ENCODE assay signal across 21 cellular contexts in genomic region chr2:203559640-203560039, GRCh38.
"Had no signal": no experiment of that assay in that cellular context is flagged by ENCODE, and none has a peak within 500 bp of the region (broad histone marks: within the 10 kb centered on the region; RNA-seq: fewer than 3 reads in every experiment).

No MANE protein-coding gene starts in this region.

- H3K36me3 ChIP-seq: heart right ventricle, neutrophil, right atrium auricular region, suprapubic skin, thyroid gland, upper lobe of left lung, vagina had no signal

- H3K27me3 ChIP-seq: heart right ventricle, right atrium auricular region, suprapubic skin, thyroid gland, upper lobe of left lung, vagina had no signal

- H3K4me1 ChIP-seq: suprapubic skin, vagina had no signal

- H3K9me3 ChIP-seq: heart right ventricle, mucosa of descending colon, neutrophil, right atrium auricular region, suprapubic skin, thyroid gland, upper lobe of left lung, vagina had no signal

- H3K27ac ChIP-seq: coronary artery, heart right ventricle, neutrophil, right atrium auricular region, suprapubic skin, thyroid gland, upper lobe of left lung, vagina had no signal

- DNase-seq: effector CD4-positive, alpha-beta T cell; heart right ventricle; hypothalamus; islet precursor cell; mammary epithelial cell; mucosa of descending colon; naive thymus-derived CD8-positive, alpha-beta T cell; posterior cingulate gyrus; small intestine; stimulated activated CD4-positive, alpha-beta T cell treated with anti-CD3 and anti-CD28 coated beads, Interleukin-12 subunit alpha, Interleukin-12 subunit beta, amount 100 ng/mL, for 4 hours; stimulated activated CD8-positive, alpha-beta memory T cell treated with anti-CD3 and anti-CD28 coated beads, Interleukin-4, amount 100 ng/mL, for 48 hours; stimulated activated naive CD8-positive, alpha-beta T cell treated with anti-CD3 and anti-CD28 coated beads, Interleukin-15, Interleukin-2, amounts not matched to agents 100 U/mL and 50 U/mL, for 24 hours; thyroid gland had no signal

- H3K4me3 ChIP-seq: coronary artery, heart right ventricle, mucosa of descending colon, right atrium auricular region, suprapubic skin, thyroid gland, upper lobe of left lung, vagina had no signal

- ATAC-seq: heart right ventricle; left lobe of liver; mucosa of descending colon; naive thymus-derived CD8-positive, alpha-beta T cell; stimulated activated effector memory CD8-positive, alpha-beta T cell treated with anti-CD3 and anti-CD28 coated beads, Interleukin-12 subunit alpha, Interleukin-12 subunit beta, amount 100 ng/mL, for 72 hours; stimulated activated naive CD8-positive, alpha-beta T cell treated with anti-CD3 and anti-CD28 coated beads, Interleukin-15, Interleukin-2, amounts not matched to agents 100 U/mL and 50 U/mL, for 24 hours had no signal
